1 cellular context compared by ENCODE assay signal in the genomic region with DNA sequence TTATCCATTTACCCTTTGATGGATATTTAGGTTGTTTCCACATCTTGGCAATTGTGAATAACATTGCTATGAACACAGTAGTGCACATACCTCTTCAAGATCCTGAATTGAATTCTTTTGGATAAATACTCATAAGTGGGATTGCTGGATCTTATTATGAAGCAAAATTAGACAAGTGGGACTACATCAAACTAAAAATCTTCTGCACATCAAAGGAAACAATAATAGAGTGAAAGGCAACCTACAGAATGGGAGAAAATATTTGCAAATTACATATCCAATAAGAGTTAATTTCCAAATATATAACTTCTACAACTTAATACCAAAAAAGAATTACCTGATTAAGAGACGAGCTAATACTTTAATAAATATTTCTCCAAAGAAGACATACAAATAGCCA.
TF ChIP-seq lines count a peak whose summit lies in the region.

No MANE protein-coding gene starts in this region.

TF ChIP-seq in HepG2, 621 proteins besides CTCF, POLR2A, EP300 and RAD21 (continued from another document):
- TF ChIP-seq, protein P1, sequence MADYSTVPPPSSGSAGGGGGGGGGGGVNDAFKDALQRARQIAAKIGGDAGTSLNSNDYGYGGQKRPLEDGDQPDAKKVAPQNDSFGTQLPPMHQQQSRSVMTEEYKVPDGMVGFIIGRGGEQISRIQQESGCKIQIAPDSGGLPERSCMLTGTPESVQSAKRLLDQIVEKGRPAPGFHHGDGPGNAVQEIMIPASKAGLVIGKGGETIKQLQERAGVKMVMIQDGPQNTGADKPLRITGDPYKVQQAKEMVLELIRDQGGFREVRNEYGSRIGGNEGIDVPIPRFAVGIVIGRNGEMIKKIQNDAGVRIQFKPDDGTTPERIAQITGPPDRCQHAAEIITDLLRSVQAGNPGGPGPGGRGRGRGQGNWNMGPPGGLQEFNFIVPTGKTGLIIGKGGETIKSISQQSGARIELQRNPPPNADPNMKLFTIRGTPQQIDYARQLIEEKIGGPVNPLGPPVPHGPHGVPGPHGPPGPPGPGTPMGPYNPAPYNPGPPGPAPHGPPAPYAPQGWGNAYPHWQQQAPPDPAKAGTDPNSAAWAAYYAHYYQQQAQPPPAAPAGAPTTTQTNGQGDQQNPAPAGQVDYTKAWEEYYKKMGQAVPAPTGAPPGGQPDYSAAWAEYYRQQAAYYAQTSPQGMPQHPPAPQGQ (CRISPR knock-in tag; IDR thresholded peaks at IDR 0.05; ENCODE audit: borderline replicate concordance), result no peak
